In genomic region chr18:69400253-69400975, GRCh38 we compare ENCODE assay signal across 1 cellular context.
TF ChIP-seq lines count a peak whose summit lies in the region.

Gene DOK6 (plus strand): TSS chr18:69400888.

TF ChIP-seq in SK-N-SH treated with all-trans-retinoic acid at 6 μM for 48 hours, 23 proteins besides CTCF, POLR2A, EP300 and RAD21 (continued from another document):
- no peak for TF ChIP-seq CSRNP3 (CRISPR knock-in tag; IDR thresholded peaks at IDR 0.05)
- 0 out of 2 replicates have a peak, but pooled peaks have one; percentile 19 for TF ChIP-seq PATZ1 (CRISPR knock-in tag; IDR thresholded peaks at IDR 0.05; ENCODE audit: borderline replicate concordance)
